ENCODE assay signal across 13 cellular contexts in the genomic region with DNA sequence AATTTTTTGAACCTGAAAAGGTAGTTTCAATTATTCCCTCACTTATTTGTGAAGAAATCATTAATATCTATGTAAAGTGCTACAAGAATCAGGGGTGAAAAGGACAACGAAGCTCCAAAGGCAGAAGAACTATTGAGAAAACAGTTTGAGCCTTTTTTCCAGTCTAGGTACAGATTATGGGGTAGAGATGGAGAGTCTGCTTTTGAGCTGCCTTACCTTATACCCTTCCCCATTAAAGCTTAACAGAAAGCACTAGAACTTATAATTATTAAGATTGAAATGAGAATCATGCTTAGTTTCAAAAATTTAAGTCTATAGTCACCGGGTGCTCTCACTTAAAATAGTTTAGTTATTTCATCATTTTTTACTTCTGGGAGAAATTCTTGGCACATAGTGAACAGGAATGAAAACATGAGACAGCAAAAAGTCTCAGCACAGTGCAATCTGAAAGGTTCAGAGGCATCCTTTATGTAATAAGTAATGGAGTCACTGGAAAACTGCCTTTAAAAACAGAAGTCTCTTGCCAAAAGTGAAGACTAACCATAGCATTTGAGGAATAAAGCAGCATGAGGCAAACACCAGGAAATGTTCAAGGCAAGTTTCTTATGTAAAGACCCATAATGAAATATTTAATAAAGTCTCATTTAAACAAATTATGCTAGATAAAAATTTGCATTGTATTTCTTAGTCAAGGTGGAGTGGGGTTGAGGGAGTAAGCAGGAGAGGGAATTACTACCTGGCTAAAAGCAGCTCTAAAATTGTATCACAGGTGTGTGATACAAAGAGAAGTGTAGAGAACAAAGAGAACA. TPM values are rescaled to one million over a fixed set of nuclear protein-coding genes. Genes with fewer than 3 reads are reported as not detected.
DNase-seq lines count a peak whose midpoint lies in the region; ATAC-seq lines count a peak whose summit lies in the region.
"Had no signal": no experiment of that assay in that cellular context is flagged by ENCODE, and none has a peak within 500 bp of the region (broad histone marks: within the 10 kb centered on the region; RNA-seq: fewer than 3 reads in every experiment).

No MANE protein-coding gene starts in this region.

- peak; percentile 89 for DNase-seq in EL
- peak; percentile 25 for DNase-seq in RPMI8226
- peak; percentile 95 for DNase-seq in fibroblast of gingiva (ENCODE audit: low read depth)
- no peak for DNase-seq in sciatic nerve (ENCODE audit: low spot score)
- no peak for DNase-seq in hippocampal formation (lab: John Stamatoyannopoulos, UW)
- no peak for DNase-seq in DMS114 treated with DMSO at 0.1 percent for 48 hours (lab: John Stamatoyannopoulos, UW; ENCODE audit: unreplicated experiment)
- no peak for DNase-seq in stimulated activated CD4-positive, alpha-beta T cell treated with anti-CD3 and anti-CD28 coated beads, Interleukin-1b, Interleukin-23, amount 100 ng/mL, for 48 hours
- DNase-seq: activated T-cell treated with anti-CD3 and anti-CD28 coated beads, Interleukin-2, amount 50 U/mL, for 4 hours; cerebellar nuclear complex; naive thymus-derived CD4-positive, alpha-beta T cell; stimulated activated naive CD8-positive, alpha-beta T cell treated with anti-CD3 and anti-CD28 coated beads, Interleukin-15, Interleukin-2, amounts not matched to agents 100 U/mL and 50 U/mL, for 24 hours had no signal

- ATAC-seq in sciatic nerve (peak; percentile 91), HG03135 (IDR thresholded peaks at IDR 0.05; ENCODE audit: unreplicated experiment) (no peak)
- ATAC-seq: activated T-cell treated with anti-CD3 and anti-CD28 coated beads, Interleukin-2, amount 50 U/mL, for 4 hours; naive thymus-derived CD4-positive, alpha-beta T cell; Right ventricle myocardium inferior; stimulated activated naive CD8-positive, alpha-beta T cell treated with anti-CD3 and anti-CD28 coated beads, Interleukin-15, Interleukin-2, amounts not matched to agents 100 U/mL and 50 U/mL, for 24 hours had no signal

- intact Hi-C loops in sciatic nerve (cut with DNase I): no loop called here

RNA-seq across cellular contexts. Expression of gene DCLK2, which starts 5.1 kb away (rescaled TPM):
- total RNA-seq in sciatic nerve: 13.6 TPM

Comparison
In these comparisons a context has a peak if more than half of its experiments do, and no peak if none do; other contexts are left out.
1. DNase-seq: peak in EL (single experiment), RPMI8226 (single experiment) and fibroblast of gingiva (single experiment); none in sciatic nerve (single experiment), hippocampal formation (0 of 2), DMS114 treated with DMSO at 0.1 percent for 48 hours (single experiment) and stimulated activated CD4-positive, alpha-beta T cell treated with anti-CD3 and anti-CD28 coated beads, Interleukin-1b, Interleukin-23, amount 100 ng/mL, for 48 hours (single experiment).